Comparison of ENCODE assay signal across 11 cellular contexts in genomic region chr7:55130079-55130476, GRCh38.
DNase-seq lines count a peak whose midpoint lies in the region; ATAC-seq and TF ChIP-seq lines count a peak whose summit lies in the region.
"Had no signal": no experiment of that assay in that cellular context is flagged by ENCODE, and none has a peak within 500 bp of the region (broad histone marks: within the 10 kb centered on the region; RNA-seq: fewer than 3 reads in every experiment).

No MANE protein-coding gene starts in this region.

- DNase-seq in ELF-1 (ENCODE audit: low read depth, low spot score) (peak; percentile 54), SJCRH30 (no peak), psoas muscle (no peak), mesenteric fat pad (ENCODE audit: low spot score) (no peak), GM10248 (ENCODE audit: extremely low spot score) (no peak)
- no peak for DNase-seq in CD4-positive, alpha-beta T cell
- DNase-seq: KG1, T-helper 1 cell had no signal

- no peak for TF ChIP-seq POLR2A in gastroesophageal sphincter (IDR thresholded peaks at IDR 0.05)

- TF ChIP-seq CTCF in gastroesophageal sphincter (IDR thresholded peaks at IDR 0.05), result peak in 1 of 4 experiments; percentile 27
- TF ChIP-seq CTCF in psoas muscle (IDR thresholded peaks at IDR 0.05), result no peak
- no peak for TF ChIP-seq CTCF in CD4-positive, alpha-beta T cell (IDR thresholded peaks at IDR 0.05)
- no peak for TF ChIP-seq CTCF in GM10248 (IDR thresholded peaks at IDR 0.05; ENCODE audit: control extremely low read depth, extremely low read depth, low read depth, missing control alignments)

- no peaks in the 10 kb centered on the region for H3K9me3 Mint-ChIP-seq in CD4-positive, alpha-beta T cell
- H3K9me3 Mint-ChIP-seq: activated naive CD4-positive, alpha-beta T cell treated with anti-CD3 and anti-CD28 coated beads, Interleukin-2, amount 50 U/mL, for 72 hours had no signal

- no peaks in the 10 kb centered on the region for H3K27me3 ChIP-seq in SJCRH30
- H3K27me3 ChIP-seq in gastroesophageal sphincter, result no peaks in the 10 kb centered on the region
- H3K27me3 ChIP-seq in psoas muscle (ENCODE audit: insufficient read depth in 3 of 3, low read length in 2 of 3), result no peaks in the 10 kb centered on the region
- peaks cover 7% of the 10 kb centered on the region for H3K27me3 ChIP-seq in CD4-positive, alpha-beta T cell (ENCODE audit: control insufficient read depth, insufficient read depth, low read length)

- H3K4me1 ChIP-seq in SJCRH30, result peaks cover 64% of the 10 kb centered on the region
- peaks cover 25 to 95% (median 64%) of the 10 kb centered on the region in 3 donors for H3K4me1 ChIP-seq in gastroesophageal sphincter
- peaks cover 92% of the 10 kb centered on the region for H3K4me1 ChIP-seq in psoas muscle

- no peak overlapping the region for H3K27ac Mint-ChIP-seq in CD4-positive, alpha-beta T cell
- H3K27ac Mint-ChIP-seq: activated naive CD4-positive, alpha-beta T cell treated with anti-CD3 and anti-CD28 coated beads, Interleukin-2, amount 50 U/mL, for 72 hours had no signal

- H3K9me3 ChIP-seq in SJCRH30 (replicated peaks) (no peaks in the 10 kb centered on the region), gastroesophageal sphincter (no peaks in the 10 kb centered on the region), psoas muscle (no peaks in the 10 kb centered on the region)
- H3K9me3 ChIP-seq in CD4-positive, alpha-beta T cell (ENCODE audit: control insufficient read depth, low read length), result no peaks in the 10 kb centered on the region

- H3K4me3 ChIP-seq in SJCRH30 (no peak overlapping the region), gastroesophageal sphincter (no peak overlapping the region), psoas muscle (no peak overlapping the region)

- 9 to 42% methylated on average over 3 to 5 of the region's 5 CpGs for WGBS in gastroesophageal sphincter (ENCODE audit: low coverage in 1 of 2), 2 donors
- WGBS in psoas muscle, 3 donors, result 42 to 64% (median 50%) methylated on average over 5 of the region's 5 CpGs

- TF ChIP-seq EP300 in gastroesophageal sphincter (IDR thresholded peaks at IDR 0.05), result no peak

- no peaks in the 10 kb centered on the region for H3K36me3 Mint-ChIP-seq in CD4-positive, alpha-beta T cell (ENCODE audit: low read depth)
- H3K36me3 Mint-ChIP-seq: activated naive CD4-positive, alpha-beta T cell treated with anti-CD3 and anti-CD28 coated beads, Interleukin-2, amount 50 U/mL, for 72 hours had no signal

- peaks cover 5% of the 10 kb centered on the region for H3K27me3 Mint-ChIP-seq in CD4-positive, alpha-beta T cell

- CTCF ChIA-PET in CD4-positive, alpha-beta T cell (lab: Charles Lee), result no interaction called here
- CTCF ChIA-PET in GM10248 (lab: Yijun Ruan, JAX), result interaction anchor here (1.3 to 2.9 kb wide), 3 partner anchors 20 to 125 kb away, joined by 3 to 9 read pairs (median 5); no protein-coding TSS in a partner anchor

- POLR2A ChIA-PET in CD4-positive, alpha-beta T cell (lab: Charles Lee), result no interaction called here
- POLR2A ChIA-PET in GM10248 (lab: Yijun Ruan, JAX), result no interaction called here

- peak overlapping the region; percentile 73 for H3K27ac ChIP-seq in SJCRH30
- peak overlapping the region; percentile 90 to 96 (median 91) for H3K27ac ChIP-seq in gastroesophageal sphincter
- peak overlapping the region; percentile 97 for H3K27ac ChIP-seq in psoas muscle
- H3K27ac ChIP-seq in CD4-positive, alpha-beta T cell (ENCODE audit: low read depth, low read length), result no peak overlapping the region

- no peaks in the 10 kb centered on the region for H3K36me3 ChIP-seq in SJCRH30
- no peaks in the 10 kb centered on the region for H3K36me3 ChIP-seq in gastroesophageal sphincter
- H3K36me3 ChIP-seq in psoas muscle (ENCODE audit: insufficient read depth in 1 of 2, low read depth in 1 of 2), result no peaks in the 10 kb centered on the region

- no peak overlapping the region for H3K4me3 Mint-ChIP-seq in CD4-positive, alpha-beta T cell

- intact Hi-C loops in psoas muscle (cut with DNase I), result loop anchor here in 1 of 2 donors (5.0 kb wide), 1 partner anchor 63 kb away; no protein-coding TSS in a partner anchor
- intact Hi-C loops in CD4-positive, alpha-beta T cell (cut with DNase I, micrococcal nuclease), result no loop called here

- H3K4me1 Mint-ChIP-seq in CD4-positive, alpha-beta T cell (ENCODE audit: low read depth), result no peaks in the 10 kb centered on the region

- ATAC-seq in gastroesophageal sphincter (peak; percentile 11), psoas muscle (peak in 1 of 4 donors; percentile 13), GM19328 (IDR thresholded peaks at IDR 0.05; ENCODE audit: unreplicated experiment) (no peak)
- ATAC-seq in CD4-positive, alpha-beta T cell (ENCODE audit: poor library complexity), result no peak
